ENCODE assay signal across 17 cellular contexts in genomic region chr15:40815042-40815678, GRCh38. TPM values are rescaled to one million over a fixed set of nuclear protein-coding genes. Genes with fewer than 3 reads are reported as not detected.
DNase-seq lines count a peak whose midpoint lies in the region; ATAC-seq and TF ChIP-seq lines count a peak whose summit lies in the region.
"Had no signal": no experiment of that assay in that cellular context is flagged by ENCODE, and none has a peak within 500 bp of the region (broad histone marks: within the 10 kb centered on the region; RNA-seq: fewer than 3 reads in every experiment).

No MANE protein-coding gene starts in this region.

- H3K27me3 Mint-ChIP-seq in osteocyte (ENCODE audit: unreplicated experiment): peaks cover 2% of the 10 kb centered on the region

- no peak overlapping the region for H3K4me3 Mint-ChIP-seq in osteocyte (ENCODE audit: unreplicated experiment)
- H3K4me3 Mint-ChIP-seq: GM23338 had no signal

- H3K4me1 ChIP-seq in SJCRH30: peaks cover 7% of the 10 kb centered on the region

- ATAC-seq in GM19455 (IDR thresholded peaks at IDR 0.05; ENCODE audit: unreplicated experiment) (no peak), HG03025 (IDR thresholded peaks at IDR 0.05; ENCODE audit: low FRiP score, unreplicated experiment) (no peak)
- ATAC-seq: GM23338 had no signal

- H3K9me3 Mint-ChIP-seq in osteocyte (ENCODE audit: unreplicated experiment): no peaks in the 10 kb centered on the region
- H3K9me3 Mint-ChIP-seq: GM23338 had no signal

- H3K27ac Mint-ChIP-seq in osteocyte (ENCODE audit: unreplicated experiment): peak overlapping the region; percentile 7
- H3K27ac Mint-ChIP-seq: GM23338 had no signal

- H3K36me3 Mint-ChIP-seq in osteocyte (ENCODE audit: unreplicated experiment): peaks cover 16% of the 10 kb centered on the region

- no peaks in the 10 kb centered on the region for H3K36me3 ChIP-seq in SJCRH30

- H3K27ac ChIP-seq in SJCRH30: no peak overlapping the region
- H3K27ac ChIP-seq: KMS-11 had no signal

- H3K4me3 ChIP-seq in SJCRH30 (no peak overlapping the region), fibroblast of pulmonary artery (replicated peaks; ENCODE audit: low read depth, low read length) (no peak overlapping the region)
- H3K4me3 ChIP-seq: GM23338 had no signal

- no peaks in the 10 kb centered on the region for H3K27me3 ChIP-seq in SJCRH30

- in situ Hi-C loops in KBM-7 (cut with MboI; ENCODE audit: low pct_unique_long_range_greater_than_20kb, low sequenced_read_pairs): no loop called here

- peak; percentile 51 for DNase-seq in DMS79 treated with DMSO at 0.1 percent for 48 hours (lab: John Stamatoyannopoulos, UW)
- peak; percentile 40 to 67 for DNase-seq in SJCRH30
- DNase-seq in fibroblast of pulmonary artery (ENCODE audit: low read depth): peak; percentile 78
- DNase-seq in osteocyte (ENCODE audit: extremely low spot score, unreplicated experiment): no peak
- no peak for DNase-seq in KBM-7
- DNase-seq: activated CD4-positive, alpha-beta T cell treated with anti-CD3 and anti-CD28 coated beads, Interleukin-2, amount 50 U/mL, for 4 hours; GDM1; NCI-H1694; NCI-H774; T-helper 9 cell had no signal

- H3K9me3 ChIP-seq in SJCRH30 (replicated peaks): no peaks in the 10 kb centered on the region

- TF ChIP-seq CTCF in fibroblast of pulmonary artery (IDR thresholded peaks at IDR 0.05; ENCODE audit: low read length, missing control alignments) (no peak), osteocyte (IDR thresholded peaks at IDR 0.05) (no peak)

- H3K4me1 Mint-ChIP-seq in osteocyte (ENCODE audit: unreplicated experiment): no peaks in the 10 kb centered on the region
- H3K4me1 Mint-ChIP-seq: GM23338 had no signal

RNA-seq across cellular contexts. Expression of gene DNAJC17, which starts 7.9 kb away (rescaled TPM):
- total RNA-seq in SJCRH30 (2014; rRNA removed; shearing (Covaris generic)): 35.0 and 43.5 TPM in 2 replicates
- 38.1 and 39.8 TPM in 2 replicates for total RNA-seq in osteocyte

RNA-seq across cellular contexts. Expression of gene ZFYVE19, which starts 8.3 kb away (rescaled TPM):
- 10.6 and 14.1 TPM in 2 replicates for total RNA-seq in SJCRH30 (2014; rRNA removed; shearing (Covaris generic))
- 21.1 and 23.6 TPM in 2 replicates for total RNA-seq in osteocyte

RNA-seq across cellular contexts. Expression of gene PPP1R14D, which starts 13.3 kb away (rescaled TPM):
- not detected in 2 replicates for total RNA-seq in SJCRH30 (2014; rRNA removed; shearing (Covaris generic))
- not detected in 2 replicates for total RNA-seq in osteocyte
- total RNA-seq: aorta, fibroblast of villous mesenchyme, GM23338, pulmonary artery endothelial cell had no signal

RNA-seq across cellular contexts. Expression of gene SPINT1, which starts 28.7 kb away (rescaled TPM):
- not detected in 2 replicates for total RNA-seq in SJCRH30 (2014; rRNA removed; shearing (Covaris generic))
- 5.2 and 5.5 TPM in 2 replicates for total RNA-seq in osteocyte

RNA-seq across cellular contexts. Expression of gene C15orf62, which starts 45.4 kb away (rescaled TPM):
- 0.10 and 0.14 TPM in 2 replicates for total RNA-seq in SJCRH30 (2014; rRNA removed; shearing (Covaris generic))
- total RNA-seq in osteocyte: not detected in 2 replicates
- total RNA-seq: fibroblast of villous mesenchyme had no signal

Comparison
In these comparisons a context has a peak if more than half of its experiments do, and no peak if none do; other contexts are left out.
1. DNase-seq: peak in DMS79 treated with DMSO at 0.1 percent for 48 hours (single experiment), SJCRH30 (2 of 2) and fibroblast of pulmonary artery (single experiment); none in osteocyte (single experiment) and KBM-7 (single experiment).